1 cellular context compared by ENCODE assay signal in genomic region chr6:148464319-148465010, GRCh38.
A peak's percentile ranks its signal among the peaks of the same experiment; 100 is the strongest.
TF ChIP-seq lines count a peak whose summit lies in the region.

No MANE protein-coding gene starts in this region.

TF ChIP-seq in HepG2, 621 proteins besides CTCF, POLR2A, EP300 and RAD21 (continued from another document):
- TF ChIP-seq POGK (CRISPR knock-in tag; conservative IDR thresholded peaks at IDR 0.05), result 0 out of 2 replicates have a peak, but pooled peaks have one; percentile 26
- no peak for TF ChIP-seq ZNF10 (CRISPR knock-in tag; IDR thresholded peaks at IDR 0.05; ENCODE audit: borderline replicate concordance, low read depth)
- TF ChIP-seq FOXA3 (CRISPR knock-in tag; IDR thresholded peaks at IDR 0.05), result 0 out of 2 replicates have a peak, but pooled peaks have one; percentile 14
- TF ChIP-seq GATAD2A (CRISPR knock-in tag; IDR thresholded peaks at IDR 0.05), result peak; percentile 21; the same call in 1 of the 2 replicates
- TF ChIP-seq TBX2 (CRISPR knock-in tag; IDR thresholded peaks at IDR 0.05; ENCODE audit: borderline replicate concordance), result no peak
- no peak for TF ChIP-seq KAT2B (IDR thresholded peaks at IDR 0.05; ENCODE audit: borderline replicate concordance, low read depth, low read length)
- peak; percentile 68; the same call in 1 of the 2 replicates for TF ChIP-seq TSC22D2 (CRISPR knock-in tag; IDR thresholded peaks at IDR 0.05; ENCODE audit: borderline replicate concordance)
- no peak for TF ChIP-seq ATF1 (CRISPR knock-in tag; IDR thresholded peaks at IDR 0.05)
- no peak for TF ChIP-seq CCAR2 (optimal IDR thresholded peaks at IDR 0.05; ENCODE audit: low read depth, low read length)
- TF ChIP-seq NCOA2 (CRISPR knock-in tag; IDR thresholded peaks at IDR 0.05), result 0 out of 2 replicates have a peak, but pooled peaks have one; percentile 31
- TF ChIP-seq KAT8 (CRISPR knock-in tag; IDR thresholded peaks at IDR 0.05), result peak; percentile 25; the same call in 1 of the 2 replicates
- 0 out of 2 replicates have a peak, but pooled peaks have one; percentile 20 for TF ChIP-seq ELF3 (CRISPR knock-in tag; IDR thresholded peaks at IDR 0.05)
- TF ChIP-seq SP140L (CRISPR knock-in tag; IDR thresholded peaks at IDR 0.05; ENCODE audit: borderline replicate concordance), result peak; percentile 78; the same call in 1 of the 2 replicates
- TF ChIP-seq SNAI1 (CRISPR knock-in tag; IDR thresholded peaks at IDR 0.05; ENCODE audit: borderline replicate concordance), result no peak
- 0 out of 2 replicates have a peak, but pooled peaks have one; percentile 31 for TF ChIP-seq TFE3 (CRISPR knock-in tag; IDR thresholded peaks at IDR 0.05)
